In the genomic region with DNA sequence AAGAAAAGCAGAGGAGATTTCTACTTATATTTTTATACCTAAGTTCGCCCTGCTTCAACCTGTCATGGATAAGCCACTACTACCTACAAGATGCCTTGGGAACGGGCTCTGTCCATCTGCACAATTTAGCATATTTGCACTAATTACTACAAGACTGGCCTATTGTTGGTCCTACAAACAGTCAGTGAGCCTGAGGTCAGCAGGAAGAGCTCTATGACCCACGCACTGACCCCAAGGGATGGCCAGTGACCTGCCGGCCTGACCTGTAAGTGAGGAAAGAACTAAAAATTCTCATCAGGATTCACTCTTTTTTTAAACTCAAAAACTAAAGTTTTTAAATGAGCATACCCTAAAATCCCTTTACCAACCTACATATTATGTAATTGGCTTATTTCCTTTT, we compare ENCODE assay signal across 25 cellular contexts.
"Had no signal": no experiment of that assay in that cellular context is flagged by ENCODE, and none has a peak within 500 bp of the region (broad histone marks: within the 10 kb centered on the region; RNA-seq: fewer than 3 reads in every experiment).

No MANE protein-coding gene starts in this region.

- DNase-seq: dermis blood vessel endothelial cell; dorsolateral prefrontal cortex; effector CD4-positive, alpha-beta T cell; effector memory CD4-positive, alpha-beta T cell; esophagus squamous epithelium; foreskin fibroblast; foreskin melanocyte; gastrocnemius medialis; glutamatergic neuron; head of caudate nucleus; heart right ventricle; hippocampal formation; immature natural killer cell; islet precursor cell; kidney; kidney glomerular epithelial cell; left colon; left ventricle myocardium inferior; lower lobe of right lung; mesendoderm; midbrain had no signal

- ATAC-seq: gastrocnemius medialis, heart right ventricle, left colon, left lobe of liver, lower lobe of right lung had no signal

- H3K36me3 Mint-ChIP-seq: immature natural killer cell had no signal

- H3K4me3 ChIP-seq: coronary artery, dorsolateral prefrontal cortex, esophagus squamous epithelium, gastrocnemius medialis, heart right ventricle, left ventricle myocardium inferior, lower lobe of right lung had no signal

- H3K9me3 ChIP-seq: esophagus squamous epithelium, gastrocnemius medialis, heart right ventricle, left ventricle myocardium inferior, lower lobe of right lung had no signal

- H3K4me1 Mint-ChIP-seq: immature natural killer cell had no signal

- FAIRE-seq: colon, endothelial cell of umbilical vein, kidney had no signal

- H3K27me3 ChIP-seq: esophagus squamous epithelium, gastrocnemius medialis, heart right ventricle had no signal

- H3K27ac ChIP-seq: coronary artery, dorsolateral prefrontal cortex, esophagus squamous epithelium, gastrocnemius medialis, heart right ventricle, left ventricle myocardium inferior, lower lobe of right lung had no signal

- H3K4me3 Mint-ChIP-seq: immature natural killer cell had no signal

- H3K27ac Mint-ChIP-seq: immature natural killer cell had no signal

- H3K36me3 ChIP-seq: esophagus squamous epithelium, gastrocnemius medialis, heart right ventricle, left ventricle myocardium inferior, lower lobe of right lung had no signal

- H3K4me1 ChIP-seq: esophagus squamous epithelium, gastrocnemius medialis, heart right ventricle, left ventricle myocardium inferior, lower lobe of right lung had no signal
